In genomic region chr7:1431226-1431625, GRCh38 we compare ENCODE assay signal across 1 cellular context.
TF ChIP-seq lines count a peak whose summit lies in the region.

No MANE protein-coding gene starts in this region.

TF ChIP-seq in SK-N-SH treated with all-trans-retinoic acid at 6 μM for 48 hours, 23 proteins besides CTCF, POLR2A, EP300 and RAD21 (continued from another document):
- no peak for TF ChIP-seq CREB5 (CRISPR knock-in tag; IDR thresholded peaks at IDR 0.05; ENCODE audit: low read depth)
- no peak for TF ChIP-seq ARNTL (CRISPR knock-in tag; IDR thresholded peaks at IDR 0.05; ENCODE audit: borderline replicate concordance, low read depth)
